Comparison of ENCODE assay signal across 13 cellular contexts in the genomic region with DNA sequence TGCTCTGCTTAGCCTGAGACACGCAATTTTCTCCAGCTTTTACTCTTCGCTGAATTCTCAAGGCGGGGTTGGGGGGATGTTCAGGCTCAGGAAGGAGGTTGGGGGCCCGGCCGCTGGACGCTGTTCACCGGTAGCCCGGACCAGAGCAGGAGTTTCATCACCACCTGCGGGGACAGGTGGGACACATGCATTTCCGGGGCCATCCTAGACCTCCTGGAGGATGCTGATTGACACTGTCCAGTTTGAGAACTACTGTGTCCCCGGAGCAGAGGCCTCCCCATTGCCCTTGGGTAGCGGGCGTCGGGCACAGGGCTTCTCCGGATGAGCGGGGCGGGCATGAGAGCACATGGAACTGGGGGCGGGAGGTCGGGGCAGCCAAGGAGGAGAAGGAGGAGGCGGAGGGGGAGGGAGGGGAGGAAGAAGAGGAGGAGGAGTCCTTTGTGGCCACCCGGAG.
DNase-seq lines count a peak whose midpoint lies in the region; ATAC-seq and TF ChIP-seq lines count a peak whose summit lies in the region.
"Had no signal": no experiment of that assay in that cellular context is flagged by ENCODE, and none has a peak within 500 bp of the region (broad histone marks: within the 10 kb centered on the region; RNA-seq: fewer than 3 reads in every experiment).

No MANE protein-coding gene starts in this region.

- no peaks in the 10 kb centered on the region for H3K36me3 ChIP-seq in SK-N-SH (replicated peaks in 1 of 2; ENCODE audit: control insufficient read depth in 1 of 2, insufficient read depth in 2 of 2, low read length in 1 of 2)
- H3K36me3 ChIP-seq in Peyer's patch = no peaks in the 10 kb centered on the region
- H3K36me3 ChIP-seq in iPS DF 6.9 (ENCODE audit: control insufficient read depth, insufficient read depth, low read length) = no peaks in the 10 kb centered on the region

- H3F3A ChIP-seq in SK-N-SH (replicated peaks; ENCODE audit: insufficient read depth) = no peaks in the 10 kb centered on the region

- H3K4me3 ChIP-seq in SK-N-SH (ENCODE audit: low read depth in 2 of 2, low read length in 1 of 2) (peak overlapping the region; percentile 26 to 41; a peak in 1 of 4 replicates), Peyer's patch (peak overlapping the region in 3 of 4 donors; percentile 24 to 55 (median 42)), iPS DF 6.9 (ENCODE audit: low read length) (peak overlapping the region; percentile 74; the same call in 1 of the 2 replicates)
- H3K4me3 ChIP-seq: lung had no signal

- H3K9me3 ChIP-seq in SK-N-SH = no peaks in the 10 kb centered on the region
- H3K9me3 ChIP-seq in Peyer's patch = peaks cover 0 to 3% (median 0%) of the 10 kb centered on the region in 4 donors
- H3K9me3 ChIP-seq in iPS DF 6.9 (ENCODE audit: control insufficient read depth, insufficient read depth, low read length) = no peaks in the 10 kb centered on the region

- in situ Hi-C loops in GM13977 (cut with MboI; ENCODE audit: low pct_unique_long_range_greater_than_20kb, low sequenced_read_pairs, unreplicated experiment) = no loop called here

- H3K4me1 ChIP-seq in SK-N-SH (ENCODE audit: control insufficient read depth in 1 of 2, insufficient read depth in 2 of 2, low read depth in 1 of 2, low read length in 1 of 2) (peaks cover 0 to 10% of the 10 kb centered on the region in 2 experiments; a peak in 1 of 4 replicates), Peyer's patch (peaks cover 0 to 27% (median 10%) of the 10 kb centered on the region in 4 donors), iPS DF 6.9 (ENCODE audit: control insufficient read depth, insufficient read depth, low read length) (0 out of 2 replicates have a peak, but pooled peaks cover 1% of the 10 kb centered on the region)

- no peak overlapping the region for H3K27ac Mint-ChIP-seq in stimulated activated memory B cell treated with anti-CD40 and anti-IgM and Interleukin-4, amounts not matched to agents 10 μg/mL and 1 μg/mL and 100 μg/mL, for 72 hours

- H3K27me3 ChIP-seq in SK-N-SH (ENCODE audit: insufficient read depth) (no peaks in the 10 kb centered on the region; the same call in 1 of the 2 replicates), Peyer's patch (peaks cover 0 to 15% of the 10 kb centered on the region in 2 donors), iPS DF 6.9 (ENCODE audit: control insufficient read depth, insufficient read depth, low read length) (peaks cover 14% of the 10 kb centered on the region)

- H3K9me2 ChIP-seq in SK-N-SH = no peaks in the 10 kb centered on the region

- H3K4me2 ChIP-seq in SK-N-SH = peak overlapping the region; percentile 47; the same call in 1 of the 2 replicates

- no peak overlapping the region for H2AFZ ChIP-seq in SK-N-SH (ENCODE audit: low read depth)

- peaks cover 49% of the 10 kb centered on the region for H3K27me3 Mint-ChIP-seq in stimulated activated memory B cell treated with anti-CD40 and anti-IgM and Interleukin-4, amounts not matched to agents 10 μg/mL and 1 μg/mL and 100 μg/mL, for 72 hours

- peaks cover 32% of the 10 kb centered on the region for H3K4me1 Mint-ChIP-seq in stimulated activated memory B cell treated with anti-CD40 and anti-IgM and Interleukin-4, amounts not matched to agents 10 μg/mL and 1 μg/mL and 100 μg/mL, for 72 hours

- peak overlapping the region; percentile 60 for H3K4me3 Mint-ChIP-seq in stimulated activated memory B cell treated with anti-CD40 and anti-IgM and Interleukin-4, amounts not matched to agents 10 μg/mL and 1 μg/mL and 100 μg/mL, for 72 hours

- H4K20me1 ChIP-seq in SK-N-SH (ENCODE audit: insufficient read depth) = no peaks in the 10 kb centered on the region

- WGBS in SK-N-SH (ENCODE audit: low lambda C conversion rate) = 5% methylated on average over 12 of the region's 21 CpGs
- WGBS in iPS DF 6.9 (ENCODE audit: insufficient coverage, insufficient read length) = no CpG with 5 or more reads among the region's 21 CpGs

- no peaks in the 10 kb centered on the region for H3K9me3 Mint-ChIP-seq in stimulated activated memory B cell treated with anti-CD40 and anti-IgM and Interleukin-4, amounts not matched to agents 10 μg/mL and 1 μg/mL and 100 μg/mL, for 72 hours

- no peak for TF ChIP-seq RAD21 in SK-N-SH (IDR thresholded peaks at IDR 0.05; ENCODE audit: low read length)

- H3K27ac ChIP-seq in SK-N-SH (ENCODE audit: low read depth in 2 of 2, low read length in 1 of 2) (no peak overlapping the region; a peak in 1 of 4 replicates), Peyer's patch (peak overlapping the region in 1 of 4 donors; percentile 15), iPS DF 6.9 (ENCODE audit: low read length) (no peak overlapping the region)

- TF ChIP-seq POLR2A in Peyer's patch (IDR thresholded peaks at IDR 0.05) = no peak

- no peaks in the 10 kb centered on the region for H3K36me3 Mint-ChIP-seq in stimulated activated memory B cell treated with anti-CD40 and anti-IgM and Interleukin-4, amounts not matched to agents 10 μg/mL and 1 μg/mL and 100 μg/mL, for 72 hours

- POLR2A ChIA-PET in SK-N-SH (lab: Yijun Ruan, JAX) = no interaction called here

- no peak for ATAC-seq in SK-N-SH treated with all-trans-retinoic acid at 6 μM for 48 hours
- ATAC-seq in stimulated activated memory B cell treated with anti-CD40 and anti-IgM and Interleukin-4, amounts not matched to agents 10 μg/mL and 1 μg/mL and 100 μg/mL, for 72 hours = no peak

- CTCF ChIA-PET in SK-N-SH (lab: Yijun Ruan, JAX) = interaction anchor here (0.7 to 3.7 kb wide), 4 partner anchors 17 to 351 kb away, joined by 3 to 16 read pairs (median 4); no protein-coding TSS in a partner anchor

- no peak for DNase-seq in SK-N-SH
- DNase-seq in Peyer's patch = no peak
- DNase-seq in iPS DF 6.9 (ENCODE audit: low read depth, low spot score) = no peak
- no peak for DNase-seq in SIG-M5 treated with dmso at 0.1 percent for 504 hours (lab: John Stamatoyannopoulos, UW; ENCODE audit: unreplicated experiment)
- DNase-seq in AML-193 (lab: John Stamatoyannopoulos, UW) = no peak
- DNase-seq in GM13977 (ENCODE audit: low spot score) = no peak
- DNase-seq: activated gamma-delta T cell treated with Interleukin-2 at 50 U/mL for 16 hours, erythroblast, NCI-H1694 treated with DMSO at 0.1 percent for 48 hours, SW 1271 had no signal

- no peak for TF ChIP-seq EP300 in SK-N-SH (IDR thresholded peaks at IDR 0.05; ENCODE audit: borderline replicate concordance in 1 of 2, low read depth in 1 of 2, low read length in 1 of 2)

- TF ChIP-seq CTCF in SK-N-SH (IDR thresholded peaks at IDR 0.05) (no peak), Peyer's patch (IDR thresholded peaks at IDR 0.05) (no peak), GM13977 (IDR thresholded peaks at IDR 0.05; ENCODE audit: extremely low read depth, insufficient read depth, missing control alignments) (no peak)

- H3K9ac ChIP-seq in SK-N-SH = no peak overlapping the region

- H3K79me2 ChIP-seq in SK-N-SH (ENCODE audit: insufficient read depth) = no peaks in the 10 kb centered on the region

TF ChIP-seq in SK-N-SH, 30 proteins besides CTCF, POLR2A, EP300 and RAD21:
- no peak for TF ChIP-seq NRF1 (IDR thresholded peaks at IDR 0.05; ENCODE audit: low read depth, low read length)
- TF ChIP-seq SMC3 (IDR thresholded peaks at IDR 0.05; ENCODE audit: low read depth, low read length) = no peak
- TF ChIP-seq, protein P1, sequence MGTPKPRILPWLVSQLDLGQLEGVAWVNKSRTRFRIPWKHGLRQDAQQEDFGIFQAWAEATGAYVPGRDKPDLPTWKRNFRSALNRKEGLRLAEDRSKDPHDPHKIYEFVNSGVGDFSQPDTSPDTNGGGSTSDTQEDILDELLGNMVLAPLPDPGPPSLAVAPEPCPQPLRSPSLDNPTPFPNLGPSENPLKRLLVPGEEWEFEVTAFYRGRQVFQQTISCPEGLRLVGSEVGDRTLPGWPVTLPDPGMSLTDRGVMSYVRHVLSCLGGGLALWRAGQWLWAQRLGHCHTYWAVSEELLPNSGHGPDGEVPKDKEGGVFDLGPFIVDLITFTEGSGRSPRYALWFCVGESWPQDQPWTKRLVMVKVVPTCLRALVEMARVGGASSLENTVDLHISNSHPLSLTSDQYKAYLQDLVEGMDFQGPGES (IDR thresholded peaks at IDR 0.05; ENCODE audit: low read depth, low read length) = no peak
- TF ChIP-seq TEAD4 (IDR thresholded peaks at IDR 0.05; ENCODE audit: borderline replicate concordance, insufficient read depth) = no peak
- no peak for TF ChIP-seq MAX (IDR thresholded peaks at IDR 0.05; ENCODE audit: low read depth)
- no peak for TF ChIP-seq MEF2A (IDR thresholded peaks at IDR 0.05; ENCODE audit: borderline replicate concordance, low read depth)

TF ChIP-seq in SK-N-SH treated with all-trans-retinoic acid at 6 μM for 48 hours, 23 proteins besides CTCF, POLR2A, EP300 and RAD21 (continues in another document):
- no peak for TF ChIP-seq PATZ1 (CRISPR knock-in tag; IDR thresholded peaks at IDR 0.05; ENCODE audit: borderline replicate concordance)
- TF ChIP-seq TOX (CRISPR knock-in tag; IDR thresholded peaks at IDR 0.05; ENCODE audit: borderline replicate concordance) = no peak
- no peak for TF ChIP-seq ZFP30 (CRISPR knock-in tag; IDR thresholded peaks at IDR 0.05)
- TF ChIP-seq ZNF565 (CRISPR knock-in tag; conservative IDR thresholded peaks at IDR 0.05; ENCODE audit: low read depth) = no peak
- no peak for TF ChIP-seq ARNTL (CRISPR knock-in tag; IDR thresholded peaks at IDR 0.05; ENCODE audit: borderline replicate concordance, low read depth)
- TF ChIP-seq OSR1 (CRISPR knock-in tag; IDR thresholded peaks at IDR 0.05) = no peak
- no peak for TF ChIP-seq ISL1 (CRISPR knock-in tag; IDR thresholded peaks at IDR 0.05)
- TF ChIP-seq ZC3H10 (CRISPR knock-in tag; IDR thresholded peaks at IDR 0.05) = no peak
- no peak for TF ChIP-seq TCF4 (CRISPR knock-in tag; IDR thresholded peaks at IDR 0.05; ENCODE audit: borderline replicate concordance)
- no peak for TF ChIP-seq GLIS3 (CRISPR knock-in tag; IDR thresholded peaks at IDR 0.05)
